Comparison of ENCODE assay signal across 24 cellular contexts in the genomic region with DNA sequence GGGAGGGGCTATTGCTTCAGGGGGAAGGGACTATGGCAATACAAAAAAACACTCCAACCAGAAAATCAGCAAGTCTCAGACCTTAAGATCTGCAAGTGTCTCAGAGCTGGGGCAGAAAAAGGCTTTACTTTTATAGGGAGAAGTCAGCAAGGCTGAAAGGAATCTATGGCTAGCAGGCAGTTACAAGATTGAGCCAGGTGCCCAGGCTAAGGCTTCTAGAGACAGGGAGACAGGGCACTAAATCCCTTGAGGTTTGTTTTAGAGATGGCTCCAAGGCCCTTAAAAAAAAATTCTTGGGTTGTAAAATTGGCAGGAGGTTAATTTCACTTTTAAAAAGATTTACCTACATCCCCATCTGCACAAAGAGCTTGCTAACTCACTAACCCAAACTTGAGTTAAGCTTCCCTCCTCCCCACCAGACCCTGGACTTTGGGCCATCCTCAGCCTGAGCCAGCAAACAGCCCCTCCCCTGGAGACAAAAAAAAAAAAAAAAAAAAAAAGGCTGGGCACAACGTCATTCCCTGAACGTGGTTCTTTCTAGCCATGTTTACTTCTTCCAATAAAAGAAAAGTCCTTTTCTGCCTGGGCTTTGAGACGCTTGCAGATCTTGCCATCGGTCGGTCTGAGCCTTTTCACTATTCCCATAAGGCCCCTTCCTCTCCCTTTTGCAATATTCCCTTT. TPM values are rescaled to one million over a fixed set of nuclear protein-coding genes. Genes with fewer than 3 reads are reported as not detected.
DNase-seq lines count a peak whose midpoint lies in the region; ATAC-seq, FAIRE-seq and TF ChIP-seq lines count a peak whose summit lies in the region.
"Had no signal": no experiment of that assay in that cellular context is flagged by ENCODE, and none has a peak within 500 bp of the region (broad histone marks: within the 10 kb centered on the region; RNA-seq: fewer than 3 reads in every experiment).

No MANE protein-coding gene starts in this region.

- H3K9me3 ChIP-seq in T-helper 17 cell (ENCODE audit: control insufficient read depth, low read length, poor library complexity, severe bottlenecking) = no peaks in the 10 kb centered on the region
- no peaks in the 10 kb centered on the region for H3K9me3 ChIP-seq in HepG2 (ENCODE audit: low read length)
- H3K9me3 ChIP-seq in stomach = no peaks in the 10 kb centered on the region
- H3K9me3 ChIP-seq in mesenchymal stem cell (ENCODE audit: control insufficient read depth, low read length) = no peaks in the 10 kb centered on the region
- H3K9me3 ChIP-seq: adrenal gland, pancreas had no signal

- TF ChIP-seq EP300 in HepG2 (IDR thresholded peaks at IDR 0.05; ENCODE audit: low read depth in 2 of 2, low read length in 2 of 2) (peak in 1 of 2 experiments; percentile 37; a peak in 2 of 4 replicates), HepG2 (CRISPR knock-in tag; IDR thresholded peaks at IDR 0.05; ENCODE audit: borderline replicate concordance) (no peak), stomach (IDR thresholded peaks at IDR 0.05) (no peak)

- H3K23ac ChIP-seq in mesenchymal stem cell (ENCODE audit: low read length in 2 of 2) = no peak overlapping the region

- no peak overlapping the region for H3K18ac ChIP-seq in mesenchymal stem cell (ENCODE audit: low read depth in 1 of 2, low read length in 2 of 2)

- no peaks in the 10 kb centered on the region for H4K20me1 ChIP-seq in HepG2 (ENCODE audit: insufficient read depth, low read length)

- in situ Hi-C loops in HepG2 (cut with HindIII; ENCODE audit: extremely low pct_ligation_motif_present, low pct_unique_long_range_greater_than_20kb) = loop anchor here (5.0 kb wide), 2 partner anchors 136 to 226 kb away; no protein-coding TSS in a partner anchor

- WGBS in HepG2 (ENCODE audit: low lambda C conversion rate) = under 1% methylated on average over 5 of the region's 5 CpGs
- 16 to 37% (median 32%) methylated on average over 5 of the region's 5 CpGs for WGBS in stomach, 5 donors
- 61% methylated on average over 5 of the region's 5 CpGs for WGBS in mesenchymal stem cell

- intact Hi-C loops in HepG2 (cut with micrococcal nuclease; ENCODE audit: unreplicated experiment) = loop anchor here (1.0 to 2.0 kb wide), 7 partner anchors 47 to 241 kb away; no protein-coding TSS in a partner anchor
- intact Hi-C loops in stomach (cut with DNase I; ENCODE audit: low total_unique reads) = loop anchor here (10.0 kb wide), 1 partner anchor 153 kb away; no protein-coding TSS in a partner anchor

- H2AFZ ChIP-seq in HepG2 (ENCODE audit: low read length) = peak overlapping the region; percentile 46
- no peak overlapping the region for H2AFZ ChIP-seq in mesenchymal stem cell (ENCODE audit: low read depth, low read length)

- no peak for TF ChIP-seq RAD21 in HepG2 (CRISPR knock-in tag; IDR thresholded peaks at IDR 0.05)

- no peak overlapping the region for H2AK5ac ChIP-seq in mesenchymal stem cell (ENCODE audit: low read length, severe bottlenecking)

- H2BK5ac ChIP-seq in mesenchymal stem cell (ENCODE audit: low read depth, low read length, poor library complexity, severe bottlenecking) = no peak overlapping the region

- CTCF ChIA-PET in activated CD4-positive, alpha-beta T cell treated with anti-CD3 and anti-CD28 coated beads, Interleukin-2, amount 10 ng/mL, durations not matched to agents 7 days and 5 days (lab: Charles Lee) = interaction anchor here (0.6 to 2.7 kb wide), 4 partner anchors 9 to 266 kb away, joined by 3 to 7 read pairs (median 4); partner anchors contain the start of gene LSM11
- CTCF ChIA-PET in HepG2 (lab: Yijun Ruan, JAX; ENCODE audit: low intra/inter-chr PET ratio, low total read pairs) = interaction anchor here (1.2 to 2.3 kb wide), 4 partner anchors 46 to 265 kb away, joined by 3 to 15 read pairs (median 6); partner anchors contain the start of gene LSM11

- no peak overlapping the region for H4K8ac ChIP-seq in mesenchymal stem cell (ENCODE audit: low read length)

- H3K79me1 ChIP-seq in mesenchymal stem cell (replicated peaks; ENCODE audit: low read length, poor library complexity, severe bottlenecking) = peaks cover 30% of the 10 kb centered on the region

- no peak overlapping the region for H2BK15ac ChIP-seq in mesenchymal stem cell (ENCODE audit: low read depth, poor library complexity, severe bottlenecking)

- no peaks in the 10 kb centered on the region for H3K36me3 ChIP-seq in HepG2 (replicated peaks in 1 of 2; ENCODE audit: control insufficient read depth in 1 of 2, insufficient read depth in 2 of 2, low read length in 2 of 2)
- peaks cover 0 to 37% (median 27%) of the 10 kb centered on the region in 4 donors for H3K36me3 ChIP-seq in stomach
- peaks cover 5 to 46% of the 10 kb centered on the region in 2 experiments for H3K36me3 ChIP-seq in mesenchymal stem cell (ENCODE audit: control insufficient read depth in 1 of 2, insufficient read depth in 2 of 2, low read depth in 1 of 2, low read length in 2 of 2)
- H3K36me3 ChIP-seq: pancreas had no signal

- no peak overlapping the region for H2BK12ac ChIP-seq in mesenchymal stem cell (ENCODE audit: low read length in 2 of 2)

- no peaks in the 10 kb centered on the region for H3K9me3 Mint-ChIP-seq in activated CD4-positive, alpha-beta T cell treated with anti-CD3 and anti-CD28 coated beads, Interleukin-2, amount 10 ng/mL, durations not matched to agents 7 days and 5 days
- H3K9me3 Mint-ChIP-seq: type B pancreatic cell had no signal

- peak overlapping the region; percentile 22 for H3K27ac ChIP-seq in HepG2 (ENCODE audit: extremely low read length, insufficient read depth, low read length)
- peak overlapping the region in 4 of 5 donors; percentile 4 to 75 (median 52) for H3K27ac ChIP-seq in stomach
- no peak overlapping the region for H3K27ac ChIP-seq in mesenchymal stem cell (ENCODE audit: low read length, poor library complexity, severe bottlenecking)
- H3K27ac ChIP-seq: adrenal gland, pancreas had no signal

- no peak for DNase-seq in activated CD4-positive, alpha-beta T cell treated with anti-CD3 and anti-CD28 coated beads, Interleukin-2, amount 10 ng/mL, durations not matched to agents 7 days and 5 days
- DNase-seq in activated CD4-positive, alpha-beta T cell treated with anti-CD3 and anti-CD28 coated beads for 1 hour = no peak
- DNase-seq in T-helper 17 cell = no peak
- peak; percentile 75 for DNase-seq in HepG2 (ENCODE audit: low spot score)
- no peak for DNase-seq in stomach
- DNase-seq in mucosa of gallbladder (ENCODE audit: low spot score) = no peak
- DNase-seq in mesenchymal stem cell = no peak
- DNase-seq: activated CD4-positive, alpha-beta T cell treated with anti-CD3 and anti-CD28 coated beads, Interleukin-2, amount 50 U/mL, for 1 hour; activated T-cell treated with anti-CD3 and anti-CD28 coated beads, Interleukin-2, amount 50 U/mL, for 48 hours; adrenal gland; caudate nucleus; DMS53; effector CD4-positive, alpha-beta T cell; hypothalamus; kidney glomerular epithelial cell; NCI-H1417 treated with DMSO at 0.1 percent for 48 hours; NCI-H526 treated with DMSO at 0.1 percent for 48 hours; pancreas; stimulated activated CD4-positive, alpha-beta T cell treated with anti-CD3 and anti-CD28 coated beads, Interleukin-4, amount 100 ng/mL, for 1 hour had no signal

- peaks cover 49% of the 10 kb centered on the region for H3K4me1 ChIP-seq in HepG2 (ENCODE audit: insufficient read depth, low read length)
- H3K4me1 ChIP-seq in stomach = peaks cover 0 to 49% (median 25%) of the 10 kb centered on the region in 4 donors
- H3K4me1 ChIP-seq in mesenchymal stem cell (ENCODE audit: control insufficient read depth, insufficient read depth, low read depth, low read length) = peaks cover 4% of the 10 kb centered on the region
- H3K4me1 ChIP-seq: adrenal gland, pancreas had no signal

- H3K36me3 Mint-ChIP-seq in activated CD4-positive, alpha-beta T cell treated with anti-CD3 and anti-CD28 coated beads, Interleukin-2, amount 10 ng/mL, durations not matched to agents 7 days and 5 days (ENCODE audit: low read depth) = peaks cover 76% of the 10 kb centered on the region
- H3K36me3 Mint-ChIP-seq in T-helper 17 cell (ENCODE audit: low read depth) = peaks cover 6% of the 10 kb centered on the region

- H3K79me2 ChIP-seq in HepG2 (ENCODE audit: insufficient read depth, low read length) = no peaks in the 10 kb centered on the region

- no peak overlapping the region for H3K9ac ChIP-seq in HepG2 (ENCODE audit: insufficient read depth, low read depth, low read length)
- H3K9ac ChIP-seq in mesenchymal stem cell (ENCODE audit: low read length) = no peak overlapping the region

- H3K4me3 Mint-ChIP-seq in activated CD4-positive, alpha-beta T cell treated with anti-CD3 and anti-CD28 coated beads, Interleukin-2, amount 10 ng/mL, durations not matched to agents 7 days and 5 days = no peak overlapping the region
- H3K4me3 Mint-ChIP-seq in T-helper 17 cell = no peak overlapping the region
- H3K4me3 Mint-ChIP-seq: CD14-positive monocyte, type B pancreatic cell had no signal

- peak overlapping the region; percentile 86 for H3K27ac Mint-ChIP-seq in activated CD4-positive, alpha-beta T cell treated with anti-CD3 and anti-CD28 coated beads, Interleukin-2, amount 10 ng/mL, durations not matched to agents 7 days and 5 days
- H3K27ac Mint-ChIP-seq in T-helper 17 cell = peak overlapping the region; percentile 91

- H2BK120ac ChIP-seq in mesenchymal stem cell (ENCODE audit: low read depth, low read length) = no peak overlapping the region

- H3K27me3 ChIP-seq in HepG2 (ENCODE audit: control insufficient read depth in 1 of 2, insufficient read depth in 2 of 2, low read length in 2 of 2) (no peaks in the 10 kb centered on the region), stomach (no peaks in the 10 kb centered on the region), mesenchymal stem cell (ENCODE audit: control insufficient read depth in 1 of 2, insufficient read depth in 1 of 2, low read length in 2 of 2) (no peaks in the 10 kb centered on the region)
- H3K27me3 ChIP-seq: adrenal gland, pancreas had no signal

- no peak overlapping the region for H3K14ac ChIP-seq in mesenchymal stem cell (ENCODE audit: low read length in 2 of 2)

- no peak for TF ChIP-seq POLR2A in HepG2 (IDR thresholded peaks at IDR 0.05; ENCODE audit: insufficient read depth in 1 of 2, low read depth in 2 of 2, low read length in 2 of 2)
- no peak for TF ChIP-seq POLR2A in stomach (IDR thresholded peaks at IDR 0.05)

- no TSS peak for BruUV-seq in HepG2 (replicated peaks; lab: Mats Ljungman, UMichigan)

- no peak for TF ChIP-seq CTCF in HepG2 (CRISPR knock-in tag; IDR thresholded peaks at IDR 0.05)
- TF ChIP-seq CTCF in stomach (IDR thresholded peaks at IDR 0.05) = no peak

- H3K4ac ChIP-seq in mesenchymal stem cell (ENCODE audit: low read depth in 1 of 2, low read length in 2 of 2) = no peak overlapping the region

- no peak overlapping the region for H4K91ac ChIP-seq in mesenchymal stem cell (ENCODE audit: low read length)

- H3K27me3 Mint-ChIP-seq in activated CD4-positive, alpha-beta T cell treated with anti-CD3 and anti-CD28 coated beads, Interleukin-2, amount 10 ng/mL, durations not matched to agents 7 days and 5 days = no peaks in the 10 kb centered on the region
- H3K27me3 Mint-ChIP-seq in T-helper 17 cell = no peaks in the 10 kb centered on the region
- H3K27me3 Mint-ChIP-seq: type B pancreatic cell had no signal

- H3K4me2 ChIP-seq in HepG2 (ENCODE audit: low read depth, low read length) (peak overlapping the region; percentile 83), mesenchymal stem cell (ENCODE audit: low read length, poor library complexity, severe bottlenecking) (no peak overlapping the region)

- H3K4me3 ChIP-seq in HepG2 (replicated peaks in 1 of 3; ENCODE audit: insufficient read depth in 1 of 3, low read depth in 2 of 3, low read length in 3 of 3) (peak overlapping the region in 2 of 3 experiments; percentile 18 to 57; a peak in 3 of 6 replicates), stomach (no peak overlapping the region), mesenchymal stem cell (ENCODE audit: insufficient read depth in 1 of 2, low read depth in 1 of 2, low read length in 2 of 2) (no peak overlapping the region)
- H3K4me3 ChIP-seq: adrenal gland, pancreas had no signal

- peak; percentile 90 for FAIRE-seq in HepG2 (lab: Jason Lieb, UNC)
- FAIRE-seq: pancreas had no signal

- peaks cover 69% of the 10 kb centered on the region for H3K4me1 Mint-ChIP-seq in activated CD4-positive, alpha-beta T cell treated with anti-CD3 and anti-CD28 coated beads, Interleukin-2, amount 10 ng/mL, durations not matched to agents 7 days and 5 days
- peaks cover 33% of the 10 kb centered on the region for H3K4me1 Mint-ChIP-seq in T-helper 17 cell

- ATAC-seq in T-helper 17 cell (no peak), HepG2 (peak; percentile 58), HG02759 (IDR thresholded peaks at IDR 0.05; ENCODE audit: unreplicated experiment) (no peak)
- ATAC-seq: pancreas had no signal

- POLR2A ChIA-PET in activated CD4-positive, alpha-beta T cell treated with anti-CD3 and anti-CD28 coated beads, Interleukin-2, amount 10 ng/mL, durations not matched to agents 7 days and 5 days (lab: Charles Lee) = no interaction called here
- POLR2A ChIA-PET in HepG2 (lab: Yijun Ruan, JAX) = interaction anchor here (2.4 kb wide), 1 partner anchor 34 kb away, joined by 10 read pairs; no protein-coding TSS in a partner anchor

RNA-seq across cellular contexts. Expression of gene NIPAL4, which starts 17.9 kb away (rescaled TPM):
- under 1 TPM; 0.10 to 0.17 TPM for total RNA-seq in activated CD4-positive, alpha-beta T cell treated with anti-CD3 and anti-CD28 coated beads, Interleukin-2, amount 10 ng/mL, durations not matched to agents 7 days and 5 days
- total RNA-seq in T-helper 17 cell = 1 to 10 TPM; 1.5 to 2.3 TPM
- total RNA-seq in HepG2 (2016; rRNA removed; fragmentation: Illumina TruSeq; extraction: Trizol) = not detected in 2 replicates
- total RNA-seq in HepG2 (2016; cell fraction: cytosol; rRNA removed; fragmentation: Illumina TruSeq; extraction: Trizol; ENCODE audit: low read depth) = not detected in 2 replicates
- not detected in 2 replicates for total RNA-seq in HepG2 (2016; cell fraction: insoluble cytoplasmic fraction; rRNA removed; fragmentation: Illumina TruSeq; extraction: Trizol)
- not detected in 2 replicates for total RNA-seq in HepG2 (2016; cell fraction: membrane; rRNA removed; fragmentation: Illumina TruSeq; extraction: Trizol)
- total RNA-seq in HepG2 (2016; cell fraction: nucleus; rRNA removed; fragmentation: Illumina TruSeq; extraction: Trizol) = not detected in 2 replicates
- not detected in 2 replicates for polyA plus RNA-seq in HepG2 (2011; rRNA removed)
- not detected in 2 replicates for polyA plus RNA-seq in HepG2 (2011; cell fraction: cytosol; rRNA removed)
- not detected in 2 replicates for polyA plus RNA-seq in HepG2 (2011; cell fraction: nucleus; rRNA removed)
- polyA plus RNA-seq in HepG2 (2012) = not detected in 2 replicates
- not detected in 2 replicates for polyA plus RNA-seq in HepG2 (2016; cell fraction: cytosol; fragmentation: Illumina TruSeq; extraction: Trizol; ENCODE audit: low read depth)
- polyA plus RNA-seq in HepG2 (2016; cell fraction: insoluble cytoplasmic fraction; fragmentation: Illumina TruSeq; extraction: Trizol; ENCODE audit: low read depth) = not detected in 2 replicates
- not detected in 2 replicates for polyA plus RNA-seq in HepG2 (2016; cell fraction: membrane; fragmentation: Illumina TruSeq; extraction: Trizol; ENCODE audit: low read depth)
- polyA plus RNA-seq in HepG2 (2016; cell fraction: nucleus; fragmentation: Illumina TruSeq; extraction: Trizol; ENCODE audit: insufficient read depth, low read depth) = not detected in 2 replicates
- not detected in 2 replicates for polyA minus RNA-seq in HepG2 (2011; rRNA and poly(A)+ RNA removed; ENCODE audit: low replicate concordance)
- not detected in 2 replicates for polyA minus RNA-seq in HepG2 (2011; cell fraction: cytosol; rRNA and poly(A)+ RNA removed)
- not detected in 2 replicates for polyA minus RNA-seq in HepG2 (2011; cell fraction: nucleus; rRNA and poly(A)+ RNA removed)
- total RNA-seq in stomach = 1 to 10 TPM in 3 of 5 donors, under 1 TPM in 1, not detected in 1; 0.58 to 8.3 (median 4.6) TPM
- polyA plus RNA-seq in stomach = 1 to 10 TPM in 2 of 3 donors, under 1 TPM in 1; 0.19 to 4.0 (median 1.2) TPM
- total RNA-seq in mucosa of gallbladder = 0.63 TPM
- polyA plus RNA-seq in mesenchymal stem cell (2013, experiment 1 of 2) = 2.2 TPM
- 2.2 TPM for polyA plus RNA-seq in mesenchymal stem cell (2013, experiment 2 of 2)
- total RNA-seq: H4, pancreas, SK-MEL-5 had no signal

Comparison
In these comparisons a context has a peak if more than half of its experiments do, and no peak if none do; other contexts are left out.
1. H3K4me3 ChIP-seq: peak in HepG2 (2 of 3); none in stomach (0 of 4) and mesenchymal stem cell (0 of 2).